14 cellular contexts compared by ENCODE assay signal in the genomic region with DNA sequence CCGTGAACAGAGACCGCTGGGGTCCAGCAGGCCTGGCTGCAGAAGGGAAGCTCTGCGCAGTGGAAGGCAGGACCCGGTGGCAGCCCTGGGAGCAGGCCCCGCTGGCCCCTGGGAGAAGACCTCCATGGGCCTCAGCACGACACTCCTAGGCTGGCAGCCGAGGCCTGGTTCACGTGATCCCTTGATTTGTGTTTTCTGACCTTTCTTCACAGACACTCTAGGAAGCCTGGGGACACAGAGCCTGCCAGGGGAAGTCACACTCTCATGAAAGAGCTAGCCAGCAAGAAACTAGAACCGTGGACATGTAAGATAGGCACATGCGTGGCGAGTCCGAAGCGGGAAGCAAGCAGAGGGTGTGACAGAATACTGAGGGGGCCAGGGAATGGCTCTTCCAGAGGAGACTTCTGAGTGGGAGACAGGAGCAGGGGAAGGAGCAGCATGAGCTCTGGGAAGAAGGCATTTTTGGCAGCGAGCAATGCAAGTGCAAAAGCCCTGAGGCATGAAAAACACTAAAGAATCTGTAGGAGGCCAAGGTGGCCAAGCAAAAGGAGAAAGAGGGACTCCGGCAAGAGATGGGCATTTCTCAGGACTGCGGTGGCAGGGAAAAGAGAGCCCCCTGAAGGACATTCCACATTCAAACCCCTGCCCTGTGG. TPM values are rescaled to one million over a fixed set of nuclear protein-coding genes. Genes with fewer than 3 reads are reported as not detected.
A peak's percentile ranks its signal among the peaks of the same experiment; 100 is the strongest.
DNase-seq lines count a peak whose midpoint lies in the region; ATAC-seq and TF ChIP-seq lines count a peak whose summit lies in the region.
"Had no signal": no experiment of that assay in that cellular context is flagged by ENCODE, and none has a peak within 500 bp of the region (broad histone marks: within the 10 kb centered on the region; RNA-seq: fewer than 3 reads in every experiment).

No MANE protein-coding gene starts in this region.

- peak overlapping the region; percentile 89 for H3K27ac ChIP-seq in SJSA1
- peak overlapping the region; percentile 9 for H3K27ac ChIP-seq in neuronal stem cell (replicated peaks; ENCODE audit: low read length)
- H3K27ac ChIP-seq: foreskin keratinocyte had no signal

- peaks cover 53% of the 10 kb centered on the region for H3K4me1 Mint-ChIP-seq in type B pancreatic cell (ENCODE audit: unreplicated experiment)

- H3K23ac ChIP-seq in neuronal stem cell (ENCODE audit: low read depth, low read length, poor library complexity), result no peak overlapping the region

- peak overlapping the region; percentile 46 for H3K4me3 Mint-ChIP-seq in type B pancreatic cell

- peak overlapping the region; percentile 73 for H2AK5ac ChIP-seq in neuronal stem cell (ENCODE audit: low read depth, low read length)

- no peak overlapping the region for H2BK120ac ChIP-seq in neuronal stem cell (ENCODE audit: low read depth, low read length)

- H3K27me3 ChIP-seq in SJSA1 (replicated peaks) (no peaks in the 10 kb centered on the region), neuronal stem cell (ENCODE audit: control insufficient read depth in 3 of 3, insufficient read depth in 3 of 3, low read depth in 1 of 3, low read length in 3 of 3) (peaks cover 0 to 7% (median 0%) of the 10 kb centered on the region in 3 experiments)

- no CpG with 5 or more reads among the region's 16 CpGs for WGBS in neuronal stem cell (ENCODE audit: extremely low coverage in 2 of 2, insufficient read length in 2 of 2, insufficient replicate concordance in 1 of 2), 2 donors

- H3K9ac ChIP-seq in neuronal stem cell (ENCODE audit: low read depth, low read length, poor library complexity), result peak overlapping the region; percentile 34

- no peak for TF ChIP-seq CTCF in fibroblast of villous mesenchyme (IDR thresholded peaks at IDR 0.05; ENCODE audit: insufficient read depth, low read depth, low read length)
- no peak for TF ChIP-seq CTCF in type B pancreatic cell (conservative IDR thresholded peaks at IDR 0.05)

- no peaks in the 10 kb centered on the region for H3K36me3 Mint-ChIP-seq in type B pancreatic cell

- H3K9me3 Mint-ChIP-seq in type B pancreatic cell, result no peaks in the 10 kb centered on the region

- no peak overlapping the region for H3K4me2 ChIP-seq in neuronal stem cell (ENCODE audit: insufficient read depth, low read length, poor library complexity, severe bottlenecking)

- H3K14ac ChIP-seq in neuronal stem cell (ENCODE audit: low read length), result no peak overlapping the region

- peak overlapping the region; percentile 84 for H2AFZ ChIP-seq in neuronal stem cell (ENCODE audit: low read length)

- H4K91ac ChIP-seq in neuronal stem cell (ENCODE audit: low read depth, low read length, poor library complexity), result peak overlapping the region; percentile 77

- no peak overlapping the region for H2BK5ac ChIP-seq in neuronal stem cell (ENCODE audit: low read length)

- peak overlapping the region; percentile 22 for H2BK15ac ChIP-seq in neuronal stem cell (ENCODE audit: low read length)

- H3K9me3 ChIP-seq in SJSA1 (replicated peaks) (no peaks in the 10 kb centered on the region), neuronal stem cell (replicated peaks in 1 of 2; ENCODE audit: control insufficient read depth in 2 of 2, insufficient read depth in 1 of 2, low read depth in 1 of 2, low read length in 2 of 2) (no peaks in the 10 kb centered on the region)

- peaks cover 32% of the 10 kb centered on the region for H3K36me3 ChIP-seq in SJSA1
- no peaks in the 10 kb centered on the region for H3K36me3 ChIP-seq in neuronal stem cell (replicated peaks in 1 of 2; ENCODE audit: control insufficient read depth in 2 of 2, insufficient read depth in 2 of 2, low read length in 2 of 2)

- peak overlapping the region; percentile 75 for H4K8ac ChIP-seq in neuronal stem cell (ENCODE audit: low read depth, low read length)

- peaks cover 86% of the 10 kb centered on the region for H3K4me1 ChIP-seq in SJSA1 (replicated peaks)
- peaks cover 18 to 20% of the 10 kb centered on the region in 2 donors for H3K4me1 ChIP-seq in neuronal stem cell (ENCODE audit: control insufficient read depth in 2 of 2, insufficient read depth in 1 of 2, low read depth in 1 of 2, low read length in 2 of 2)
- H3K4me1 ChIP-seq: foreskin keratinocyte had no signal

- H2BK12ac ChIP-seq in neuronal stem cell (ENCODE audit: low read length), result no peak overlapping the region

- H3K27me3 Mint-ChIP-seq in type B pancreatic cell, result no peaks in the 10 kb centered on the region

- no peak for ATAC-seq in GM19455 (IDR thresholded peaks at IDR 0.05; ENCODE audit: unreplicated experiment)

- H3K4ac ChIP-seq in neuronal stem cell (ENCODE audit: low read length), result no peak overlapping the region

- peak overlapping the region; percentile 57 for H3K27ac Mint-ChIP-seq in type B pancreatic cell

- H3K4me3 ChIP-seq in SJSA1, result peak overlapping the region; percentile 4
- peak overlapping the region; percentile 19 for H3K4me3 ChIP-seq in fibroblast of villous mesenchyme (ENCODE audit: low read depth, low read length)
- H3K4me3 ChIP-seq in neuronal stem cell (ENCODE audit: low read length in 2 of 2), result no peak overlapping the region

- peak overlapping the region; percentile 72 for H3K18ac ChIP-seq in neuronal stem cell (ENCODE audit: low read length)

- peak in 1 of 2 experiments; percentile 55 for DNase-seq in SJSA1 (ENCODE audit: low read depth in 1 of 2, low spot score in 2 of 2)
- peak; percentile 30 for DNase-seq in fibroblast of villous mesenchyme (ENCODE audit: low read depth)
- no peak for DNase-seq in neuronal stem cell (ENCODE audit: low spot score)
- no peak for DNase-seq in type B pancreatic cell (ENCODE audit: extremely low spot score, unreplicated experiment)
- no peak for DNase-seq in COLO668 (lab: John Stamatoyannopoulos, UW; ENCODE audit: unreplicated experiment)
- no peak for DNase-seq in HCEC 1CT
- DNase-seq: activated CD4-positive, alpha-beta T cell treated with anti-CD3 and anti-CD28 coated beads for 48 hours; activated effector memory CD4-positive, alpha-beta T cell treated with Interleukin-2 at 50 U/mL for 16 hours; DMS 273 treated with DMSO at 0.1 percent for 48 hours; foreskin keratinocyte; NCI-H1048; NCI-H510A treated with DMSO at 0.1 percent for 48 hours had no signal

- no peaks in the 10 kb centered on the region for H3K79me1 ChIP-seq in neuronal stem cell (ENCODE audit: low read depth, low read length)

RNA-seq across cellular contexts. Expression of a gene that starts 26.6 kb away (rescaled TPM):
- total RNA-seq in SJSA1 (2014; rRNA removed; shearing (Covaris generic)), result 1.00 TPM in 1 of 2 replicates, not detected in the other
- total RNA-seq in fibroblast of villous mesenchyme, result 1.3 TPM in 1 of 2 replicates, not detected in the other
- not detected for polyA plus RNA-seq in neuronal stem cell (2013, experiment 1 of 2)
- polyA plus RNA-seq in neuronal stem cell (2013, experiment 2 of 2), result not detected
- total RNA-seq in type B pancreatic cell (ENCODE audit: low replicate concordance), result 0.46 TPM in 1 of 2 replicates, not detected in the other
- total RNA-seq: foreskin keratinocyte, lung microvascular endothelial cell had no signal
- polyA plus RNA-seq: foreskin keratinocyte had no signal

RNA-seq across cellular contexts. Expression of a gene that starts 47.8 kb away (rescaled TPM):
- total RNA-seq in SJSA1 (2014; rRNA removed; shearing (Covaris generic)), result 23.7 and 26.4 TPM in 2 replicates
- total RNA-seq in fibroblast of villous mesenchyme (6.4 and 11.7 TPM in 2 replicates), type B pancreatic cell (ENCODE audit: low replicate concordance) (8.2 and 18.5 TPM in 2 replicates)
- polyA plus RNA-seq in neuronal stem cell (2013, experiment 1 of 2), result 16.0 TPM
- 16.3 TPM for polyA plus RNA-seq in neuronal stem cell (2013, experiment 2 of 2)

Comparison
In these comparisons a context has a peak if more than half of its experiments do, and no peak if none do; other contexts are left out.
1. H3K4me3 ChIP-seq: peak in SJSA1 (single experiment) and fibroblast of villous mesenchyme (single experiment); none in neuronal stem cell (0 of 2).